In genomic region chr13:100694722-100695644, GRCh38 we compare ENCODE assay signal across 8 cellular contexts. TPM values are rescaled to one million over a fixed set of nuclear protein-coding genes. Genes with fewer than 3 reads are reported as not detected.
DNase-seq lines count a peak whose midpoint lies in the region; ATAC-seq and TF ChIP-seq lines count a peak whose summit lies in the region.

No MANE protein-coding gene starts in this region.

- no peak overlapping the region for H3K4me3 ChIP-seq in LNCaP clone FGC (ENCODE audit: low read depth, low read length)
- H3K4me3 ChIP-seq in choroid plexus epithelial cell (ENCODE audit: low read depth, low read length): no peak overlapping the region

- ATAC-seq in HG03025 (IDR thresholded peaks at IDR 0.05; ENCODE audit: low FRiP score, unreplicated experiment) (no peak), HG02884 (IDR thresholded peaks at IDR 0.05; ENCODE audit: unreplicated experiment) (no peak)

- DNase-seq in Daoy (ENCODE audit: low read depth): peak; percentile 75
- DNase-seq in LNCaP clone FGC (ENCODE audit: low read depth): no peak
- DNase-seq in choroid plexus epithelial cell (ENCODE audit: low read depth): peak; percentile 68
- DNase-seq in myocyte (ENCODE audit: low read depth): peak; percentile 68
- DNase-seq in GF-D8 (lab: John Stamatoyannopoulos, UW): no peak
- DNase-seq in activated effector memory CD4-positive, alpha-beta T cell treated with anti-CD3 and anti-CD28 coated beads, Interleukin-2, amount 50 U/mL, for 16 hours: no peak

- peak; percentile 42 for TF ChIP-seq CTCF in LNCaP clone FGC (IDR thresholded peaks at IDR 0.05; ENCODE audit: control insufficient read depth, extremely low read depth, insufficient read depth)
- TF ChIP-seq CTCF in choroid plexus epithelial cell (conservative IDR thresholded peaks at IDR 0.05; ENCODE audit: low read depth, low read length): peak; percentile 77

RNA-seq across cellular contexts. Expression of gene TMTC4, which starts 20.4 kb away (rescaled TPM):
- 4.3 and 11.3 TPM in 2 replicates for total RNA-seq in Daoy (2014; rRNA removed; shearing (Covaris generic))
- total RNA-seq in myocyte: 16.4 and 19.4 TPM in 2 replicates
- polyA plus RNA-seq in myocyte (2012): 3.6 TPM

Comparison
In these comparisons a context has a peak if more than half of its experiments do, and no peak if none do; other contexts are left out.
1. DNase-seq: peak in Daoy (single experiment), choroid plexus epithelial cell (single experiment) and myocyte (single experiment); none in LNCaP clone FGC (single experiment), GF-D8 (single experiment) and activated effector memory CD4-positive, alpha-beta T cell treated with anti-CD3 and anti-CD28 coated beads, Interleukin-2, amount 50 U/mL, for 16 hours (single experiment).